Comparison of ENCODE assay signal across 2 cellular contexts in the genomic region with DNA sequence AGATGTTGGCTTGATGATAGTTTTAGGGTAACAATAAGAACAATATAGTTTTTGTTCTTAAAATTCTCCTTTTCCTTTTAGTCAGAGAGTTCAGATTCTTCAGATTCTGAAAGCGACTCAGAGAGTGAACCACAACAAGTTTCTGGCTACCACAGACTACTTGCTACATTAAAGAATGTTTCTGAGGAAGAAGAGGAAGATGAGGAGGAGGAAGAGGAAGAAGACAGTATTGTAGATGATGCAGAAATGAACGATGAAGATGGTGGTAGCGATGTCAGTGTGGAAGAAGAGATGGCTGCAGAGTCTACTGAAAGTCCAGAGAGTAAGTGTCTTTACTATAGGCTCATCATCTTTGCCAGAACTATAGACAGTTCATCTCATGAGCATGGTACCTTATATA.
TF ChIP-seq lines count a peak whose summit lies in the region.

No MANE protein-coding gene starts in this region.

TF ChIP-seq in SK-N-SH, 30 proteins besides CTCF, POLR2A, EP300 and RAD21:
- no peak for TF ChIP-seq GABPA (IDR thresholded peaks at IDR 0.05; ENCODE audit: low read depth)
- no peak for TF ChIP-seq NRF1 (IDR thresholded peaks at IDR 0.05; ENCODE audit: low read depth, low read length)
- no peak for TF ChIP-seq JUND (IDR thresholded peaks at IDR 0.05)
- no peak for TF ChIP-seq GATA2 (CRISPR knock-in tag; IDR thresholded peaks at IDR 0.05)
- TF ChIP-seq, protein P1, sequence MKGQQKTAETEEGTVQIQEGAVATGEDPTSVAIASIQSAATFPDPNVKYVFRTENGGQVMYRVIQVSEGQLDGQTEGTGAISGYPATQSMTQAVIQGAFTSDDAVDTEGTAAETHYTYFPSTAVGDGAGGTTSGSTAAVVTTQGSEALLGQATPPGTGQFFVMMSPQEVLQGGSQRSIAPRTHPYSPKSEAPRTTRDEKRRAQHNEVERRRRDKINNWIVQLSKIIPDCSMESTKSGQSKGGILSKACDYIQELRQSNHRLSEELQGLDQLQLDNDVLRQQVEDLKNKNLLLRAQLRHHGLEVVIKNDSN (IDR thresholded peaks at IDR 0.05; ENCODE audit: borderline replicate concordance, low read depth), result no peak
- no peak for TF ChIP-seq CHD2 (IDR thresholded peaks at IDR 0.05; ENCODE audit: low read length, partially characterized antibody)
- TF ChIP-seq, protein P2, sequence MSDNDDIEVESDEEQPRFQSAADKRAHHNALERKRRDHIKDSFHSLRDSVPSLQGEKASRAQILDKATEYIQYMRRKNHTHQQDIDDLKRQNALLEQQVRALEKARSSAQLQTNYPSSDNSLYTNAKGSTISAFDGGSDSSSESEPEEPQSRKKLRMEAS (IDR thresholded peaks at IDR 0.05; ENCODE audit: low read depth), result no peak

TF ChIP-seq in SK-N-SH treated with all-trans-retinoic acid at 6 μM for 48 hours, 23 proteins besides CTCF, POLR2A, EP300 and RAD21:
- TF ChIP-seq ESRRG (CRISPR knock-in tag; IDR thresholded peaks at IDR 0.05) (no peak), ZFP30 (CRISPR knock-in tag; IDR thresholded peaks at IDR 0.05) (no peak), ZNF8 (CRISPR knock-in tag; IDR thresholded peaks at IDR 0.05) (no peak), ARNTL (CRISPR knock-in tag; IDR thresholded peaks at IDR 0.05; ENCODE audit: borderline replicate concordance, low read depth) (no peak), TCF4 (CRISPR knock-in tag; IDR thresholded peaks at IDR 0.05; ENCODE audit: borderline replicate concordance) (no peak), ZNF565 (CRISPR knock-in tag; conservative IDR thresholded peaks at IDR 0.05; ENCODE audit: low read depth) (no peak), CSDC2 (CRISPR knock-in tag; IDR thresholded peaks at IDR 0.05) (no peak), ZC3H10 (CRISPR knock-in tag; IDR thresholded peaks at IDR 0.05) (no peak), RARB (CRISPR knock-in tag; IDR thresholded peaks at IDR 0.05) (no peak), ISL1 (CRISPR knock-in tag; IDR thresholded peaks at IDR 0.05) (no peak), TOX (CRISPR knock-in tag; IDR thresholded peaks at IDR 0.05; ENCODE audit: borderline replicate concordance) (no peak), BACH2 (CRISPR knock-in tag; IDR thresholded peaks at IDR 0.05; ENCODE audit: borderline replicate concordance) (no peak)
- TF ChIP-seq, protein P3, sequence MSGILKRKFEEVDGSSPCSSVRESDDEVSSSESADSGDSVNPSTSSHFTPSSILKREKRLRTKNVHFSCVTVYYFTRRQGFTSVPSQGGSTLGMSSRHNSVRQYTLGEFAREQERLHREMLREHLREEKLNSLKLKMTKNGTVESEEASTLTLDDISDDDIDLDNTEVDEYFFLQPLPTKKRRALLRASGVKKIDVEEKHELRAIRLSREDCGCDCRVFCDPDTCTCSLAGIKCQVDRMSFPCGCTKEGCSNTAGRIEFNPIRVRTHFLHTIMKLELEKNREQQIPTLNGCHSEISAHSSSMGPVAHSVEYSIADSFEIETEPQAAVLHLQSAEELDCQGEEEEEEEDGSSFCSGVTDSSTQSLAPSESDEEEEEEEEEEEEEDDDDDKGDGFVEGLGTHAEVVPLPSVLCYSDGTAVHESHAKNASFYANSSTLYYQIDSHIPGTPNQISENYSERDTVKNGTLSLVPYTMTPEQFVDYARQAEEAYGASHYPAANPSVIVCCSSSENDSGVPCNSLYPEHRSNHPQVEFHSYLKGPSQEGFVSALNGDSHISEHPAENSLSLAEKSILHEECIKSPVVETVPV (CRISPR knock-in tag; IDR thresholded peaks at IDR 0.05), result no peak
TF ChIP-seq in SK-N-SH treated with all-trans-retinoic acid at 6 μM for 48 hours: peak in this region for 0.
